Comparison of ENCODE assay signal across 24 cellular contexts in genomic region chr2:10094271-10094814, GRCh38. TPM values are rescaled to one million over a fixed set of nuclear protein-coding genes. Genes with fewer than 3 reads are reported as not detected.
A peak's percentile ranks its signal among the peaks of the same experiment; 100 is the strongest.
DNase-seq lines count a peak whose midpoint lies in the region; ATAC-seq, FAIRE-seq and TF ChIP-seq lines count a peak whose summit lies in the region.
"Had no signal": no experiment of that assay in that cellular context is flagged by ENCODE, and none has a peak within 500 bp of the region (broad histone marks: within the 10 kb centered on the region; RNA-seq: fewer than 3 reads in every experiment).

No MANE protein-coding gene starts in this region.

- peaks cover 2% of the 10 kb centered on the region for H3K27me3 Mint-ChIP-seq in glutamatergic neuron (ENCODE audit: unreplicated experiment)

- intact Hi-C loops in HepG2 (cut with micrococcal nuclease; ENCODE audit: unreplicated experiment): no loop called here
- intact Hi-C loops in right lobe of liver (cut with DNase I): no loop called here
- intact Hi-C loops in right cardiac atrium (cut with DNase I): loop anchor here in 1 of 4 donors (10.0 kb wide), 1 partner anchor 280 kb away; no protein-coding TSS in a partner anchor

- H3K27ac Mint-ChIP-seq in glutamatergic neuron (ENCODE audit: unreplicated experiment): peak overlapping the region; percentile 13
- H3K27ac Mint-ChIP-seq: CD4-positive, alpha-beta T cell; HFFc6; natural killer cell had no signal

- H3K4me1 ChIP-seq in HepG2 (ENCODE audit: insufficient read depth, low read length) (no peaks in the 10 kb centered on the region), right lobe of liver (no peaks in the 10 kb centered on the region), right cardiac atrium (ENCODE audit: control insufficient read depth, insufficient read depth, low read length) (no peaks in the 10 kb centered on the region)
- H3K4me1 ChIP-seq: uterus had no signal

- no peaks in the 10 kb centered on the region for H3K36me3 ChIP-seq in HepG2 (replicated peaks in 1 of 2; ENCODE audit: control insufficient read depth in 1 of 2, insufficient read depth in 2 of 2, low read length in 2 of 2)
- no peaks in the 10 kb centered on the region for H3K36me3 ChIP-seq in right lobe of liver
- H3K36me3 ChIP-seq: heart right ventricle, uterus had no signal

- H3K4me2 ChIP-seq in HepG2 (ENCODE audit: low read depth, low read length): no peak overlapping the region
- H3K4me2 ChIP-seq: KMS-11 had no signal

- BruUV-seq in HepG2 (replicated peaks; lab: Mats Ljungman, UMichigan): no TSS peak

- H3K27ac ChIP-seq in HepG2 (ENCODE audit: extremely low read length, insufficient read depth, low read length) (no peak overlapping the region), right lobe of liver (no peak overlapping the region), right cardiac atrium (ENCODE audit: low read length) (no peak overlapping the region)
- H3K27ac ChIP-seq: epithelial cell of prostate, heart right ventricle, KMS-11, uterus had no signal

- no peaks in the 10 kb centered on the region for H3K9me3 ChIP-seq in HepG2 (ENCODE audit: low read length)
- no peaks in the 10 kb centered on the region for H3K9me3 ChIP-seq in right lobe of liver
- no peaks in the 10 kb centered on the region for H3K9me3 ChIP-seq in right cardiac atrium (ENCODE audit: control insufficient read depth, low read length)
- H3K9me3 ChIP-seq: heart right ventricle, uterus had no signal

- ATAC-seq in HepG2: no peak
- ATAC-seq in right lobe of liver: no peak
- no peak for ATAC-seq in right cardiac atrium
- no peak for ATAC-seq in HG03196 (IDR thresholded peaks at IDR 0.05; ENCODE audit: unreplicated experiment)
- ATAC-seq: heart right ventricle, left cardiac atrium, natural killer cell, Right ventricle myocardium inferior had no signal

- peaks cover 9% of the 10 kb centered on the region for H3K36me3 Mint-ChIP-seq in glutamatergic neuron (ENCODE audit: unreplicated experiment)
- H3K36me3 Mint-ChIP-seq: natural killer cell had no signal

- POLR2A ChIA-PET in HepG2 (lab: Yijun Ruan, JAX): no interaction called here

- no peak for TF ChIP-seq RAD21 in HepG2 (CRISPR knock-in tag; IDR thresholded peaks at IDR 0.05)

- 40% methylated on average over 11 of the region's 13 CpGs for WGBS in HepG2 (ENCODE audit: low lambda C conversion rate)
- 89% methylated on average over 5 of the region's 13 CpGs for WGBS in right lobe of liver (ENCODE audit: insufficient coverage, low coverage, low lambda C conversion rate, missing lambda C conversion rate)
- 90% methylated on average over 13 of the region's 13 CpGs for WGBS in right cardiac atrium

- FAIRE-seq in HepG2 (lab: Jason Lieb, UNC): no peak
- FAIRE-seq: GM12891 had no signal

- no peak overlapping the region for H3K4me3 Mint-ChIP-seq in glutamatergic neuron (ENCODE audit: unreplicated experiment)
- H3K4me3 Mint-ChIP-seq: CD4-positive, alpha-beta T cell; HFFc6; natural killer cell had no signal

- peaks cover 3% of the 10 kb centered on the region for H3K9me3 Mint-ChIP-seq in glutamatergic neuron (ENCODE audit: unreplicated experiment)
- H3K9me3 Mint-ChIP-seq: CD4-positive, alpha-beta T cell; natural killer cell had no signal

- peaks cover 10% of the 10 kb centered on the region for H3K4me1 Mint-ChIP-seq in glutamatergic neuron (ENCODE audit: low read depth, unreplicated experiment)

- TF ChIP-seq CTCF in HepG2 (CRISPR knock-in tag; IDR thresholded peaks at IDR 0.05) (no peak), right lobe of liver (IDR thresholded peaks at IDR 0.05) (no peak), glutamatergic neuron (IDR thresholded peaks at IDR 0.05; ENCODE audit: partially characterized antibody, unreplicated experiment) (no peak)

- H2AFZ ChIP-seq in HepG2 (ENCODE audit: low read length): no peak overlapping the region

- CTCF ChIA-PET in HepG2 (lab: Yijun Ruan, JAX; ENCODE audit: low intra/inter-chr PET ratio, low total read pairs): no interaction called here

- H3K27me3 ChIP-seq in HepG2 (ENCODE audit: control insufficient read depth in 1 of 2, insufficient read depth in 2 of 2, low read length in 2 of 2): peaks cover 0 to 29% of the 10 kb centered on the region in 2 experiments; a peak in 4 of 5 replicates
- H3K27me3 ChIP-seq in right lobe of liver: no peaks in the 10 kb centered on the region
- H3K27me3 ChIP-seq in right cardiac atrium (ENCODE audit: control insufficient read depth, insufficient read depth): no peaks in the 10 kb centered on the region

- no peak for DNase-seq in HepG2 (ENCODE audit: low spot score)
- DNase-seq in right lobe of liver: no peak
- peak; percentile 83 for DNase-seq in SK-N-DZ (ENCODE audit: low spot score)
- peak; percentile 55 for DNase-seq in glutamatergic neuron
- no peak for DNase-seq in right cardiac atrium
- no peak for DNase-seq in activated T-cell treated with anti-CD3 and anti-CD28 coated beads, Interleukin-2, amount 50 U/mL, for 48 hours
- no peak for DNase-seq in ACHN
- DNase-seq: activated CD8-positive, alpha-beta memory T cell treated with anti-CD3 and anti-CD28 coated beads for 24 hours; activated naive CD4-positive, alpha-beta T cell treated with anti-CD3 and anti-CD28 coated beads, Interleukin-2, amount 50 U/mL, for 16 hours; CD4-positive, alpha-beta T cell; dermis blood vessel endothelial cell; heart right ventricle; HFFc6; left cardiac atrium; natural killer cell; NCI-H2029; NCI-H526; stimulated activated CD4-positive, alpha-beta T cell treated with anti-CD3 and anti-CD28 coated beads, Interleukin-1b, Interleukin-23, amount 100 ng/mL, for 48 hours; uterus had no signal

- TF ChIP-seq EP300 in HepG2 (IDR thresholded peaks at IDR 0.05; ENCODE audit: low read depth in 2 of 2, low read length in 2 of 2): no peak
- no peak for TF ChIP-seq EP300 in HepG2 (CRISPR knock-in tag; IDR thresholded peaks at IDR 0.05; ENCODE audit: borderline replicate concordance)

- TF ChIP-seq POLR2A in HepG2 (IDR thresholded peaks at IDR 0.05; ENCODE audit: insufficient read depth in 1 of 2, low read depth in 2 of 2, low read length in 2 of 2) (no peak), right lobe of liver (IDR thresholded peaks at IDR 0.05) (no peak)

- in situ Hi-C loops in HepG2 (cut with HindIII; ENCODE audit: extremely low pct_ligation_motif_present, low pct_unique_long_range_greater_than_20kb) (no loop called here), ACHN (cut with HindIII; ENCODE audit: low pct_ligation_motif_present, low pct_unique_long_range_greater_than_20kb, low sequenced_read_pairs) (no loop called here)

- no peaks in the 10 kb centered on the region for H3K79me2 ChIP-seq in HepG2 (ENCODE audit: insufficient read depth, low read length)

- H3K4me3 ChIP-seq in HepG2 (replicated peaks in 1 of 3; ENCODE audit: insufficient read depth in 1 of 3, low read depth in 2 of 3, low read length in 3 of 3) (no peak overlapping the region), right lobe of liver (no peak overlapping the region), right cardiac atrium (ENCODE audit: low read length) (no peak overlapping the region)
- H3K4me3 ChIP-seq: heart right ventricle, uterus had no signal

- H4K20me1 ChIP-seq in HepG2 (ENCODE audit: insufficient read depth, low read length): no peaks in the 10 kb centered on the region

- no peak overlapping the region for H3K9ac ChIP-seq in HepG2 (ENCODE audit: insufficient read depth, low read depth, low read length)
- H3K9ac ChIP-seq: KMS-11 had no signal

RNA-seq across cellular contexts. Expression of gene CYS1, which starts 14.1 kb away (rescaled TPM):
- total RNA-seq in HepG2 (2016; rRNA removed; fragmentation: Illumina TruSeq; extraction: Trizol): not detected in 2 replicates
- 0.09 TPM in 1 of 2 replicates, not detected in the other for total RNA-seq in HepG2 (2016; cell fraction: cytosol; rRNA removed; fragmentation: Illumina TruSeq; extraction: Trizol; ENCODE audit: low read depth)
- not detected in 2 replicates for total RNA-seq in HepG2 (2016; cell fraction: insoluble cytoplasmic fraction; rRNA removed; fragmentation: Illumina TruSeq; extraction: Trizol)
- 0.14 TPM in 1 of 2 replicates, not detected in the other for total RNA-seq in HepG2 (2016; cell fraction: membrane; rRNA removed; fragmentation: Illumina TruSeq; extraction: Trizol)
- not detected in 2 replicates for total RNA-seq in HepG2 (2016; cell fraction: nucleus; rRNA removed; fragmentation: Illumina TruSeq; extraction: Trizol)
- 0.04 TPM in 2 replicates for polyA plus RNA-seq in HepG2 (2011; rRNA removed)
- 0.04 and 0.12 TPM in 2 replicates for polyA plus RNA-seq in HepG2 (2011; cell fraction: cytosol; rRNA removed)
- polyA plus RNA-seq in HepG2 (2011; cell fraction: nucleus; rRNA removed): 0.03 TPM in 1 of 2 replicates, not detected in the other
- 0.13 TPM in 1 of 2 replicates, not detected in the other for polyA plus RNA-seq in HepG2 (2012)
- not detected in 2 replicates for polyA plus RNA-seq in HepG2 (2016; cell fraction: cytosol; fragmentation: Illumina TruSeq; extraction: Trizol; ENCODE audit: low read depth)
- polyA plus RNA-seq in HepG2 (2016; cell fraction: insoluble cytoplasmic fraction; fragmentation: Illumina TruSeq; extraction: Trizol; ENCODE audit: low read depth): not detected in 2 replicates
- polyA plus RNA-seq in HepG2 (2016; cell fraction: membrane; fragmentation: Illumina TruSeq; extraction: Trizol; ENCODE audit: low read depth): not detected in 2 replicates
- not detected in 2 replicates for polyA plus RNA-seq in HepG2 (2016; cell fraction: nucleus; fragmentation: Illumina TruSeq; extraction: Trizol; ENCODE audit: insufficient read depth, low read depth)
- 0.16 TPM in 1 of 2 replicates, not detected in the other for polyA minus RNA-seq in HepG2 (2011; rRNA and poly(A)+ RNA removed; ENCODE audit: low replicate concordance)
- polyA minus RNA-seq in HepG2 (2011; cell fraction: cytosol; rRNA and poly(A)+ RNA removed): not detected in 2 replicates
- not detected in 2 replicates for polyA minus RNA-seq in HepG2 (2011; cell fraction: nucleus; rRNA and poly(A)+ RNA removed)
- total RNA-seq in right lobe of liver: under 1 TPM; 0.26 to 0.99 (median 0.55) TPM
- polyA plus RNA-seq in SK-N-DZ (2014; cell fraction: cytosol; rRNA removed): not detected in 2 replicates
- polyA plus RNA-seq in SK-N-DZ (2014; cell fraction: nucleus; rRNA removed): not detected in 2 replicates
- not detected for total RNA-seq in glutamatergic neuron (ENCODE audit: unreplicated experiment)
- total RNA-seq in right cardiac atrium: 10 to 100 TPM in 1 of 4 donors, 1 to 10 TPM in 3; 4.9 to 13.3 (median 7.2) TPM
- polyA plus RNA-seq in right cardiac atrium: 6.7 TPM
- total RNA-seq: CD4-positive, alpha-beta T cell; natural killer cell had no signal

RNA-seq across cellular contexts. Expression of gene RRM2, which starts 28.2 kb away (rescaled TPM):
- total RNA-seq in HepG2 (2016; rRNA removed; fragmentation: Illumina TruSeq; extraction: Trizol) (150 and 191 TPM in 2 replicates), right lobe of liver (10 to 100 TPM in 1 of 6 experiments, 1 to 10 TPM in 5; 1.1 to 10.3 (median 5.7) TPM), glutamatergic neuron (ENCODE audit: unreplicated experiment) (21.2 TPM), right cardiac atrium (1 to 10 TPM in 3 of 4 donors, under 1 TPM in 1; 0.37 to 6.1 (median 2.7) TPM)
- 37.8 and 48.5 TPM in 2 replicates for total RNA-seq in HepG2 (2016; cell fraction: cytosol; rRNA removed; fragmentation: Illumina TruSeq; extraction: Trizol; ENCODE audit: low read depth)
- 147 and 157 TPM in 2 replicates for total RNA-seq in HepG2 (2016; cell fraction: insoluble cytoplasmic fraction; rRNA removed; fragmentation: Illumina TruSeq; extraction: Trizol)
- total RNA-seq in HepG2 (2016; cell fraction: membrane; rRNA removed; fragmentation: Illumina TruSeq; extraction: Trizol): 80.6 and 88.9 TPM in 2 replicates
- 128 and 140 TPM in 2 replicates for total RNA-seq in HepG2 (2016; cell fraction: nucleus; rRNA removed; fragmentation: Illumina TruSeq; extraction: Trizol)
- polyA plus RNA-seq in HepG2 (2011; rRNA removed) (15.2 and 31.3 TPM in 2 replicates), right cardiac atrium (0.54 TPM)
- polyA plus RNA-seq in HepG2 (2011; cell fraction: cytosol; rRNA removed): 16.4 and 33.9 TPM in 2 replicates
- 56.9 and 85.9 TPM in 2 replicates for polyA plus RNA-seq in HepG2 (2011; cell fraction: nucleus; rRNA removed)
- polyA plus RNA-seq in HepG2 (2012): 28.1 and 60.7 TPM in 2 replicates
- polyA plus RNA-seq in HepG2 (2016; cell fraction: cytosol; fragmentation: Illumina TruSeq; extraction: Trizol; ENCODE audit: low read depth): 43.8 and 46.7 TPM in 2 replicates
- 194 and 228 TPM in 2 replicates for polyA plus RNA-seq in HepG2 (2016; cell fraction: insoluble cytoplasmic fraction; fragmentation: Illumina TruSeq; extraction: Trizol; ENCODE audit: low read depth)
- 51.9 and 53.7 TPM in 2 replicates for polyA plus RNA-seq in HepG2 (2016; cell fraction: membrane; fragmentation: Illumina TruSeq; extraction: Trizol; ENCODE audit: low read depth)
- polyA plus RNA-seq in HepG2 (2016; cell fraction: nucleus; fragmentation: Illumina TruSeq; extraction: Trizol; ENCODE audit: insufficient read depth, low read depth): 138 and 141 TPM in 2 replicates
- 59.0 and 93.0 TPM in 2 replicates for polyA minus RNA-seq in HepG2 (2011; rRNA and poly(A)+ RNA removed; ENCODE audit: low replicate concordance)
- polyA minus RNA-seq in HepG2 (2011; cell fraction: cytosol; rRNA and poly(A)+ RNA removed): 42.2 and 50.2 TPM in 2 replicates
- polyA minus RNA-seq in HepG2 (2011; cell fraction: nucleus; rRNA and poly(A)+ RNA removed): 47.4 and 63.0 TPM in 2 replicates
- polyA plus RNA-seq in SK-N-DZ (2014; cell fraction: cytosol; rRNA removed): 126 and 131 TPM in 2 replicates
- polyA plus RNA-seq in SK-N-DZ (2014; cell fraction: nucleus; rRNA removed): 60.6 and 127 TPM in 2 replicates

RNA-seq across cellular contexts. Expression of gene KLF11, which starts 51.0 kb away (rescaled TPM):
- 2.5 and 3.1 TPM in 2 replicates for total RNA-seq in HepG2 (2016; rRNA removed; fragmentation: Illumina TruSeq; extraction: Trizol)
- total RNA-seq in HepG2 (2016; cell fraction: cytosol; rRNA removed; fragmentation: Illumina TruSeq; extraction: Trizol; ENCODE audit: low read depth): 0.53 and 0.71 TPM in 2 replicates
- total RNA-seq in HepG2 (2016; cell fraction: insoluble cytoplasmic fraction; rRNA removed; fragmentation: Illumina TruSeq; extraction: Trizol): 2.6 and 2.9 TPM in 2 replicates
- 3.0 and 3.1 TPM in 2 replicates for total RNA-seq in HepG2 (2016; cell fraction: membrane; rRNA removed; fragmentation: Illumina TruSeq; extraction: Trizol)
- total RNA-seq in HepG2 (2016; cell fraction: nucleus; rRNA removed; fragmentation: Illumina TruSeq; extraction: Trizol): 2.7 and 3.1 TPM in 2 replicates
- polyA plus RNA-seq in HepG2 (2011; rRNA removed): 11.8 and 16.9 TPM in 2 replicates
- 5.0 and 9.2 TPM in 2 replicates for polyA plus RNA-seq in HepG2 (2011; cell fraction: cytosol; rRNA removed)
- 5.8 and 9.5 TPM in 2 replicates for polyA plus RNA-seq in HepG2 (2011; cell fraction: nucleus; rRNA removed)
- polyA plus RNA-seq in HepG2 (2012): 8.7 and 11.2 TPM in 2 replicates
- polyA plus RNA-seq in HepG2 (2016; cell fraction: cytosol; fragmentation: Illumina TruSeq; extraction: Trizol; ENCODE audit: low read depth): 0.48 and 0.57 TPM in 2 replicates
- 2.9 and 3.2 TPM in 2 replicates for polyA plus RNA-seq in HepG2 (2016; cell fraction: insoluble cytoplasmic fraction; fragmentation: Illumina TruSeq; extraction: Trizol; ENCODE audit: low read depth)
- 1.8 and 2.0 TPM in 2 replicates for polyA plus RNA-seq in HepG2 (2016; cell fraction: membrane; fragmentation: Illumina TruSeq; extraction: Trizol; ENCODE audit: low read depth)
- 4.8 and 5.6 TPM in 2 replicates for polyA plus RNA-seq in HepG2 (2016; cell fraction: nucleus; fragmentation: Illumina TruSeq; extraction: Trizol; ENCODE audit: insufficient read depth, low read depth)
- 22.9 and 78.5 TPM in 2 replicates for polyA minus RNA-seq in HepG2 (2011; rRNA and poly(A)+ RNA removed; ENCODE audit: low replicate concordance)
- polyA minus RNA-seq in HepG2 (2011; cell fraction: cytosol; rRNA and poly(A)+ RNA removed): 5.3 and 10.4 TPM in 2 replicates
- 7.1 and 10.8 TPM in 2 replicates for polyA minus RNA-seq in HepG2 (2011; cell fraction: nucleus; rRNA and poly(A)+ RNA removed)
- 10 to 100 TPM; 10.9 to 40.1 (median 27.8) TPM for total RNA-seq in right lobe of liver
- 0.61 and 0.80 TPM in 2 replicates for polyA plus RNA-seq in SK-N-DZ (2014; cell fraction: cytosol; rRNA removed)
- polyA plus RNA-seq in SK-N-DZ (2014; cell fraction: nucleus; rRNA removed): 0.29 and 0.32 TPM in 2 replicates
- total RNA-seq in glutamatergic neuron (ENCODE audit: unreplicated experiment): 21.1 TPM
- total RNA-seq in right cardiac atrium: 10 to 100 TPM; 24.0 to 42.4 (median 26.2) TPM
- polyA plus RNA-seq in right cardiac atrium: 9.8 TPM

Comparison
In these comparisons a context has a peak if more than half of its experiments do, and no peak if none do; other contexts are left out.
1. DNase-seq: peak in SK-N-DZ (single experiment) and glutamatergic neuron (single experiment); none in HepG2 (single experiment), right lobe of liver (0 of 3), right cardiac atrium (0 of 3), activated T-cell treated with anti-CD3 and anti-CD28 coated beads, Interleukin-2, amount 50 U/mL, for 48 hours (0 of 2) and ACHN (single experiment).